ENCODE assay signal across 3 cellular contexts in genomic region chr4:134665429-134665828, GRCh38.
"Had no signal": no experiment of that assay in that cellular context is flagged by ENCODE, and none has a peak within 500 bp of the region (broad histone marks: within the 10 kb centered on the region; RNA-seq: fewer than 3 reads in every experiment).

No MANE protein-coding gene starts in this region.

- DNase-seq: GDM1, GF-D8 had no signal

- H3K4me3 ChIP-seq: GM12878 had no signal

- ATAC-seq: GM12878 had no signal
